Comparison of ENCODE assay signal across 9 cellular contexts in the genomic region with DNA sequence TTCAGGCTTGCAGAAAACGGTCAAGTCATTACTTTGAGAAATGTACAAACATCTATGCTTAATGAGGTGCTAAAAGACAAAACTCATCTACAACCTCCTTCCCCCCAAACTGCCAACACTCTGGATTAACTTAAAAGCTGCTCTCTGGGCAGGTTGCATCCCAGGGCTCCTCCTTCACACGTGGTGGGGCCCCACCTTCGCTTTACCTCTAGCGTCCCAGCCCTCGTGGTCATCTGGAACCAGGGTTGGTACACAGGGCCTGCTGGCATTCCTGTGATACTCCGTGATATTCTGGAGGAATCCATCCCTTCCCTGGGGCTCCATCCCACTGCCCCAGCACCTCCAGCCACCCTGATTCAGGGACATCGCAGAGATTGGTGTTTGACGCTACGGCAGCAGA. TPM values are rescaled to one million over a fixed set of nuclear protein-coding genes. Genes with fewer than 3 reads are reported as not detected.
DNase-seq lines count a peak whose midpoint lies in the region; ATAC-seq, FAIRE-seq and TF ChIP-seq lines count a peak whose summit lies in the region.
"Had no signal": no experiment of that assay in that cellular context is flagged by ENCODE, and none has a peak within 500 bp of the region (broad histone marks: within the 10 kb centered on the region; RNA-seq: fewer than 3 reads in every experiment).

No MANE protein-coding gene starts in this region.

- DNase-seq in GM23338 (ENCODE audit: low spot score), result no peak
- no peak for DNase-seq in T-helper 17 cell
- no peak for DNase-seq in fibroblast of villous mesenchyme (ENCODE audit: low read depth)
- no peak for DNase-seq in small intestine
- no peak for DNase-seq in hypothalamus (lab: John Stamatoyannopoulos, UW)
- no peak for DNase-seq in left cardiac atrium
- DNase-seq in stimulated activated CD4-positive, alpha-beta T cell treated with anti-CD3 and anti-CD28 coated beads, Interleukin-2, amount 100 ng/mL, for 24 hours, result no peak
- DNase-seq in RPMI8226, result no peak
- DNase-seq: nucleus accumbens had no signal

- H3K27ac Mint-ChIP-seq in GM23338, result peak overlapping the region; percentile 97
- H3K27ac Mint-ChIP-seq in T-helper 17 cell, result peak overlapping the region; percentile 54

- H3F3A ChIP-seq in GM23338 (replicated peaks; ENCODE audit: low read depth), result 0 out of 2 replicates have a peak, but pooled peaks cover 6% of the 10 kb centered on the region

- H3K36me3 ChIP-seq in GM23338 (ENCODE audit: insufficient read depth) (no peaks in the 10 kb centered on the region), small intestine (ENCODE audit: control insufficient read depth in 2 of 2, insufficient read depth in 2 of 2, low read length in 2 of 2) (peaks cover 0 to 11% of the 10 kb centered on the region in 2 donors)

- FAIRE-seq in small intestine (lab: Jason Lieb, UNC), result no peak

- TF ChIP-seq CTCF in GM23338 (conservative IDR thresholded peaks at IDR 0.05; ENCODE audit: low read depth in 2 of 2) (no peak), fibroblast of villous mesenchyme (IDR thresholded peaks at IDR 0.05; ENCODE audit: insufficient read depth, low read depth, low read length) (no peak)

- H3K27me3 Mint-ChIP-seq in GM23338 (ENCODE audit: insufficient read depth, low read depth, poor library complexity), result peaks cover 23% of the 10 kb centered on the region
- no peaks in the 10 kb centered on the region for H3K27me3 Mint-ChIP-seq in T-helper 17 cell

- H3K9me3 Mint-ChIP-seq in GM23338, result no peaks in the 10 kb centered on the region; the same call in 2 of the 3 replicates

- H3K4me3 Mint-ChIP-seq in GM23338, result no peak overlapping the region; the same call in 2 of the 3 replicates
- no peak overlapping the region for H3K4me3 Mint-ChIP-seq in T-helper 17 cell

- H3K9me3 ChIP-seq in T-helper 17 cell (ENCODE audit: control insufficient read depth, low read length, poor library complexity, severe bottlenecking), result no peaks in the 10 kb centered on the region
- no peaks in the 10 kb centered on the region for H3K9me3 ChIP-seq in small intestine (ENCODE audit: control insufficient read depth, low read depth)

- H3K27ac ChIP-seq in GM23338 (ENCODE audit: low read depth) (peak overlapping the region; percentile 71), small intestine (ENCODE audit: low read depth in 1 of 2, low read length in 1 of 2) (peak overlapping the region; percentile 90 to 93)

- peaks cover 50% of the 10 kb centered on the region for H3K79me2 ChIP-seq in GM23338 (replicated peaks; ENCODE audit: insufficient read depth)

- H3K36me3 Mint-ChIP-seq in GM23338 (ENCODE audit: low read depth) (peaks cover 19% of the 10 kb centered on the region; the same call in 2 of the 3 replicates), T-helper 17 cell (ENCODE audit: low read depth) (no peaks in the 10 kb centered on the region)

- peak overlapping the region; percentile 64; the same call in 1 of the 2 replicates for H3K4me2 ChIP-seq in GM23338

- ATAC-seq in GM23338 (no peak), T-helper 17 cell (no peak), left cardiac atrium (no peak)

- H3K4me1 Mint-ChIP-seq in GM23338 (peaks cover 44% of the 10 kb centered on the region), T-helper 17 cell (peaks cover 24% of the 10 kb centered on the region)

- no peak overlapping the region for H2AFZ ChIP-seq in GM23338

- H3K4me3 ChIP-seq in GM23338 (no peak overlapping the region), fibroblast of villous mesenchyme (ENCODE audit: low read depth, low read length) (peak overlapping the region; percentile 0), small intestine (ENCODE audit: low read depth in 1 of 2, low read length in 2 of 2) (peak overlapping the region in 1 of 2 donors; percentile 11)

- H3K4me1 ChIP-seq in GM23338 (ENCODE audit: insufficient read depth), result peaks cover 23% of the 10 kb centered on the region
- H3K4me1 ChIP-seq in small intestine (ENCODE audit: control insufficient read depth in 2 of 2, insufficient read depth in 1 of 2, low read depth in 1 of 2, low read length in 1 of 2), result peaks cover 15 to 24% of the 10 kb centered on the region in 2 donors

- WGBS in small intestine, 3 donors, result 17 to 46% (median 28%) methylated on average over 9 of the region's 9 CpGs

- intact Hi-C loops in left cardiac atrium (cut with DNase I), result no loop called here

- peaks cover 11% of the 10 kb centered on the region for H3K27me3 ChIP-seq in GM23338 (ENCODE audit: insufficient read depth)
- H3K27me3 ChIP-seq in small intestine (ENCODE audit: control insufficient read depth in 2 of 2, insufficient read depth in 2 of 2, low read length in 2 of 2), result no peaks in the 10 kb centered on the region

- no peaks in the 10 kb centered on the region; the same call in 1 of the 2 replicates for H4K20me1 ChIP-seq in GM23338 (replicated peaks; ENCODE audit: insufficient read depth)

- H3K9me2 ChIP-seq in GM23338 (ENCODE audit: insufficient read depth), result no peaks in the 10 kb centered on the region

TF ChIP-seq in GM23338, 12 proteins besides CTCF, POLR2A, EP300 and RAD21:
- no peak for TF ChIP-seq POLR2AphosphoS5 (IDR thresholded peaks at IDR 0.05; ENCODE audit: low read depth)

RNA-seq across cellular contexts. Expression of a gene that starts 4.8 kb away (rescaled TPM):
- total RNA-seq in GM23338 (2014; rRNA removed; shearing (Covaris generic)), result 17.4 and 20.2 TPM in 2 replicates
- polyA plus RNA-seq in GM23338 (2016; fragmentation: Nextera tagmentation; extraction: Ambion mirVana), result 12.2 and 16.1 TPM in 2 replicates
- 10 to 100 TPM; 24.0 to 26.2 TPM for total RNA-seq in T-helper 17 cell
- total RNA-seq in fibroblast of villous mesenchyme, result 47.1 and 59.9 TPM in 2 replicates
- polyA plus RNA-seq in small intestine, result 100 to 1,000 TPM in 2 of 3 donors, 10 to 100 TPM in 1; 64.4 to 118 (median 112) TPM
- 10 to 100 TPM; 50.4 to 84.4 TPM for total RNA-seq in left cardiac atrium
